Comparison of ENCODE assay signal across 7 cellular contexts in genomic region chr1:206357962-206358361, GRCh38.
A peak's percentile ranks its signal among the peaks of the same experiment; 100 is the strongest.
DNase-seq lines count a peak whose midpoint lies in the region; ATAC-seq and TF ChIP-seq lines count a peak whose summit lies in the region.
"Not testable (repeated sequence)": the region's sequence is repeated elsewhere in the genome, so short reads cannot be mapped to it uniquely, and the experiment has no call there.

No MANE protein-coding gene starts in this region.

- ATAC-seq in GM21360 (IDR thresholded peaks at IDR 0.05; ENCODE audit: unreplicated experiment), result peak; percentile 73
- ATAC-seq in HG02884 (IDR thresholded peaks at IDR 0.05; ENCODE audit: unreplicated experiment), result peak; percentile 73
- 0 out of 2 replicates have a peak, but pooled peaks have one; percentile 34 for ATAC-seq in Panc1
- ATAC-seq in lower lobe of right lung, result peak; percentile 33 to 39

- H3K27me3 Mint-ChIP-seq in activated CD4-positive, alpha-beta memory T cell treated with anti-CD3 and anti-CD28 coated beads, Interleukin-2, amount 10 ng/mL, durations not matched to agents 7 days and 5 days; activated naive CD4-positive, alpha-beta T cell treated with anti-CD3 and anti-CD28 coated beads, Interleukin-2, amount 10 ng/mL, durations not matched to agents 7 days and 5 days: not testable (repeated sequence)

- H3K4me3 ChIP-seq in Panc1 (ENCODE audit: low read depth in 2 of 2, low read length in 2 of 2); lower lobe of right lung: not testable (repeated sequence)

- H3K9me3 Mint-ChIP-seq in activated CD4-positive, alpha-beta memory T cell treated with anti-CD3 and anti-CD28 coated beads, Interleukin-2, amount 10 ng/mL, durations not matched to agents 7 days and 5 days; activated naive CD4-positive, alpha-beta T cell treated with anti-CD3 and anti-CD28 coated beads, Interleukin-2, amount 10 ng/mL, durations not matched to agents 7 days and 5 days: not testable (repeated sequence)

- not testable (repeated sequence) for H3K27me3 ChIP-seq in Panc1 (ENCODE audit: control insufficient read depth, insufficient read depth, low read length); lower lobe of right lung (ENCODE audit: low read depth)

- CTCF ChIA-PET in Panc1 (lab: Charles Lee); activated CD4-positive, alpha-beta memory T cell treated with anti-CD3 and anti-CD28 coated beads, Interleukin-2, amount 10 ng/mL, durations not matched to agents 7 days and 5 days (lab: Charles Lee); activated naive CD4-positive, alpha-beta T cell treated with anti-CD3 and anti-CD28 coated beads, Interleukin-2, amount 10 ng/mL, durations not matched to agents 7 days and 5 days (lab: Charles Lee): not testable (repeated sequence)

- not testable (repeated sequence) for DNase-seq in Panc1 (ENCODE audit: low read depth, low spot score)
- DNase-seq in activated CD4-positive, alpha-beta memory T cell treated with anti-CD3 and anti-CD28 coated beads, Interleukin-2, amount 10 ng/mL, durations not matched to agents 7 days and 5 days, result peak; percentile 37
- DNase-seq in activated naive CD4-positive, alpha-beta T cell treated with anti-CD3 and anti-CD28 coated beads, Interleukin-2, amount 10 ng/mL, durations not matched to agents 7 days and 5 days, result peak; percentile 28
- DNase-seq in lower lobe of right lung, result peak; percentile 42
- DNase-seq in stimulated activated CD4-positive, alpha-beta T cell treated with anti-CD3 and anti-CD28 coated beads, TNF-alpha, amount 100 ng/mL, for 24 hours (ENCODE audit: low read depth in 3 of 3), result peak; percentile 1 to 54 (median 16)

- not testable (repeated sequence) for H3K4me1 ChIP-seq in Panc1 (ENCODE audit: control insufficient read depth, insufficient read depth, low read length); lower lobe of right lung

- POLR2A ChIA-PET in Panc1 (lab: Charles Lee); activated CD4-positive, alpha-beta memory T cell treated with anti-CD3 and anti-CD28 coated beads, Interleukin-2, amount 10 ng/mL, durations not matched to agents 7 days and 5 days (lab: Charles Lee): not testable (repeated sequence)

- not testable (repeated sequence) for H3K4me1 Mint-ChIP-seq in activated CD4-positive, alpha-beta memory T cell treated with anti-CD3 and anti-CD28 coated beads, Interleukin-2, amount 10 ng/mL, durations not matched to agents 7 days and 5 days; activated naive CD4-positive, alpha-beta T cell treated with anti-CD3 and anti-CD28 coated beads, Interleukin-2, amount 10 ng/mL, durations not matched to agents 7 days and 5 days

- not testable (repeated sequence) for H3K36me3 ChIP-seq in Panc1 (ENCODE audit: control insufficient read depth, insufficient read depth, low read length); lower lobe of right lung

- in situ Hi-C loops in Panc1 (cut with HindIII; ENCODE audit: low pct_unique_long_range_greater_than_20kb, low sequenced_read_pairs), result not testable (repeated sequence)

- not testable (repeated sequence) for H3K9me3 ChIP-seq in Panc1 (ENCODE audit: control insufficient read depth, insufficient read depth, low read depth, low read length); lower lobe of right lung

- not testable (repeated sequence) for TF ChIP-seq CTCF in Panc1 (IDR thresholded peaks at IDR 0.05); lower lobe of right lung (IDR thresholded peaks at IDR 0.05)

- H3K4me3 Mint-ChIP-seq in activated CD4-positive, alpha-beta memory T cell treated with anti-CD3 and anti-CD28 coated beads, Interleukin-2, amount 10 ng/mL, durations not matched to agents 7 days and 5 days; activated naive CD4-positive, alpha-beta T cell treated with anti-CD3 and anti-CD28 coated beads, Interleukin-2, amount 10 ng/mL, durations not matched to agents 7 days and 5 days: not testable (repeated sequence)

- not testable (repeated sequence) for H3K27ac ChIP-seq in Panc1 (ENCODE audit: low read length); lower lobe of right lung

- not testable (repeated sequence) for BruUV-seq in Panc1 (replicated peaks; lab: Mats Ljungman, UMichigan)

- H3K36me3 Mint-ChIP-seq in activated CD4-positive, alpha-beta memory T cell treated with anti-CD3 and anti-CD28 coated beads, Interleukin-2, amount 10 ng/mL, durations not matched to agents 7 days and 5 days (ENCODE audit: low read depth); activated naive CD4-positive, alpha-beta T cell treated with anti-CD3 and anti-CD28 coated beads, Interleukin-2, amount 10 ng/mL, durations not matched to agents 7 days and 5 days: not testable (repeated sequence)

- H3K27ac Mint-ChIP-seq in activated CD4-positive, alpha-beta memory T cell treated with anti-CD3 and anti-CD28 coated beads, Interleukin-2, amount 10 ng/mL, durations not matched to agents 7 days and 5 days; activated naive CD4-positive, alpha-beta T cell treated with anti-CD3 and anti-CD28 coated beads, Interleukin-2, amount 10 ng/mL, durations not matched to agents 7 days and 5 days: not testable (repeated sequence)

- intact Hi-C loops in Panc1 (cut with micrococcal nuclease; ENCODE audit: unreplicated experiment); lower lobe of right lung (cut with DNase I): not testable (repeated sequence)
